Comparison of ENCODE assay signal across 8 cellular contexts in the genomic region with DNA sequence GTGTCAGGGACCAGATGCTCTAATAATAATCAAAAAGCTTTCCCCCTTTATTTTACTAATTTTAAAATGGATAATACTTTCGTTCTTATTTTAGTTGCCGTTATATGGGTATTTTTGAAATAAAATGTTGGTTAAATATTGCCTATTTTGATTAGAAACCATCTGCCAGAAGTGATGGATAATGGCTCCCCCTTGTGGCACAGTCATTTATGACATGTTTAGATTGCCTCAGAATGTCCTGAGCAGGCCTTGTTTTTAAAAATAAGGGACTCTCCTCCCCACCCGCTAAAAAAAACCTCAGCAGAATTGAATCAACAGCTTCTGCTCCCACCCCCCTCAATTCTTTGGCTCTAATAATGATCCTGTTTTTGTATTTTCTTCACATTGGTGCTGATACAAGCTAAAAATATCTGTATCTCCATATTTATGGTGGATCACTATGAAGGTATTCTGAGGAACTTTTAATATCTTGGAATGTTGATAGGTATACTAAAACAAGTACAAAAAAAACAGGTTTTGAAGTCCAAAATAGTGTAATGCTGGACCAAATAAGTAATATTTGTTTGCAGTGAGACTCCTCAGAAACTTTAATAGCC. TPM values are rescaled to one million over a fixed set of nuclear protein-coding genes. Genes with fewer than 3 reads are reported as not detected.
DNase-seq lines count a peak whose midpoint lies in the region; ATAC-seq and TF ChIP-seq lines count a peak whose summit lies in the region.

No MANE protein-coding gene starts in this region.

- H3K9me3 ChIP-seq in CD4-positive, CD25-positive, alpha-beta regulatory T cell (ENCODE audit: control insufficient read depth in 2 of 2, low read length in 2 of 2) = no peaks in the 10 kb centered on the region
- H3K9me3 ChIP-seq in liver (ENCODE audit: control insufficient read depth in 4 of 4, low read length in 3 of 4) = no peaks in the 10 kb centered on the region

- no peaks in the 10 kb centered on the region for H3K27me3 ChIP-seq in CD4-positive, CD25-positive, alpha-beta regulatory T cell (ENCODE audit: control insufficient read depth, insufficient read depth, low read length)
- no peaks in the 10 kb centered on the region for H3K27me3 ChIP-seq in H7 (ENCODE audit: control insufficient read depth, insufficient read depth, low read length)
- no peaks in the 10 kb centered on the region for H3K27me3 ChIP-seq in liver (ENCODE audit: control insufficient read depth in 4 of 4, insufficient read depth in 4 of 4, low read length in 3 of 4)

- peaks cover 38 to 65% (median 51%) of the 10 kb centered on the region in 4 donors for H3K4me1 Mint-ChIP-seq in CD4-positive, CD25-positive, alpha-beta regulatory T cell

- peak; percentile 55 for TF ChIP-seq CTCF in coronary artery (IDR thresholded peaks at IDR 0.05)
- TF ChIP-seq CTCF in liver (IDR thresholded peaks at IDR 0.05; ENCODE audit: low read depth, low read length, missing input control) = peak; percentile 81

- H3K36me3 ChIP-seq in CD4-positive, CD25-positive, alpha-beta regulatory T cell (ENCODE audit: control insufficient read depth, insufficient read depth, low read length) = peaks cover 8% of the 10 kb centered on the region
- H3K36me3 ChIP-seq in H7 (replicated peaks; ENCODE audit: control insufficient read depth, insufficient read depth, low read length) (no peaks in the 10 kb centered on the region), liver (ENCODE audit: control insufficient read depth in 4 of 4, insufficient read depth in 3 of 4, low read depth in 1 of 4, low read length in 3 of 4) (peaks cover 0 to 1% (median 0%) of the 10 kb centered on the region in 4 donors)

- whole genome bisulfite sequencing in liver = 2% methylated on average over 3 of the region's 3 CpGs

- H3K4me3 ChIP-seq in CD4-positive, CD25-positive, alpha-beta regulatory T cell (ENCODE audit: low read depth, low read length) = no peak overlapping the region
- H3K4me3 ChIP-seq in H7 (ENCODE audit: insufficient read depth, low read depth, low read length) (no peak overlapping the region), coronary artery (no peak overlapping the region), liver (ENCODE audit: low read depth in 1 of 3, low read length in 3 of 3) (no peak overlapping the region)

- peak; percentile 60 to 65 for ATAC-seq in CD4-positive, CD25-positive, alpha-beta regulatory T cell (ENCODE audit: low read depth in 2 of 2)
- ATAC-seq in HG03521 (IDR thresholded peaks at IDR 0.05; ENCODE audit: unreplicated experiment) = no peak

- no peaks in the 10 kb centered on the region for H3K36me3 Mint-ChIP-seq in CD4-positive, CD25-positive, alpha-beta regulatory T cell

- H3K27ac Mint-ChIP-seq in CD4-positive, CD25-positive, alpha-beta regulatory T cell = peak overlapping the region; percentile 21 to 59 (median 34)

- peak; percentile 59 to 84 (median 75) for DNase-seq in CD4-positive, CD25-positive, alpha-beta regulatory T cell
- peak; percentile 39 for DNase-seq in H7
- peak; percentile 45 for DNase-seq in NCI-H345 (lab: John Stamatoyannopoulos, UW)
- peak; percentile 64 to 84 for DNase-seq in activated CD4-positive, alpha-beta T cell treated with anti-CD3 and anti-CD28 coated beads for 4 hours
- no peak for DNase-seq in coronary artery (ENCODE audit: low spot score)
- DNase-seq in stimulated activated CD4-positive, alpha-beta T cell treated with anti-CD3 and anti-CD28 coated beads, TNF-alpha, amount 100 ng/mL, for 48 hours (ENCODE audit: low read depth in 3 of 3) = peak; percentile 16 to 66 (median 60)

- TF ChIP-seq RAD21 in liver (IDR thresholded peaks at IDR 0.05) = peak; percentile 93 to 94

- H3K9ac ChIP-seq in liver (ENCODE audit: low read depth in 1 of 2, low read length in 2 of 2) = peak overlapping the region in 1 of 2 donors; percentile 85

- H3K9me3 Mint-ChIP-seq in CD4-positive, CD25-positive, alpha-beta regulatory T cell = no peaks in the 10 kb centered on the region

- H3K4me3 Mint-ChIP-seq in CD4-positive, CD25-positive, alpha-beta regulatory T cell = no peak overlapping the region

- peaks cover 11% of the 10 kb centered on the region for H3K4me1 ChIP-seq in CD4-positive, CD25-positive, alpha-beta regulatory T cell (ENCODE audit: control insufficient read depth, insufficient read depth, low read length, poor library complexity, severe bottlenecking)
- peaks cover 1 to 26% (median 16%) of the 10 kb centered on the region in 4 donors for H3K4me1 ChIP-seq in liver (ENCODE audit: control insufficient read depth in 4 of 4, insufficient read depth in 4 of 4, low read length in 3 of 4)

- H3K27ac ChIP-seq in CD4-positive, CD25-positive, alpha-beta regulatory T cell (ENCODE audit: insufficient read depth, low read length, poor library complexity, severe bottlenecking) = peak overlapping the region; percentile 55
- H3K27ac ChIP-seq in coronary artery = no peak overlapping the region
- H3K27ac ChIP-seq in liver (ENCODE audit: low read depth in 1 of 2, low read length in 2 of 2) = peak overlapping the region in 1 of 2 donors; percentile 68

- H3K27me3 Mint-ChIP-seq in CD4-positive, CD25-positive, alpha-beta regulatory T cell = no peaks in the 10 kb centered on the region

TF ChIP-seq in liver, 16 proteins besides CTCF, POLR2A, EP300 and RAD21:
- TF ChIP-seq HNF4A (conservative IDR thresholded peaks at IDR 0.05) = peak in 1 of 2 donors; percentile 5
- no peak for TF ChIP-seq HNF4G (IDR thresholded peaks at IDR 0.05)
TF ChIP-seq in liver: peak in this region for 1.

RNA-seq across cellular contexts. Expression of a gene that starts 38.8 kb away (rescaled TPM):
- total RNA-seq in CD4-positive, CD25-positive, alpha-beta regulatory T cell = 5.2 TPM
- polyA plus RNA-seq in CD4-positive, CD25-positive, alpha-beta regulatory T cell = 10 to 100 TPM; 32.3 to 76.0 (median 55.9) TPM
- 28.5 and 32.3 TPM in 2 replicates for total RNA-seq in H7 (2014; rRNA removed; shearing (Covaris generic))
- 1 to 10 TPM; 4.9 to 9.9 TPM for total RNA-seq in liver
- 10 to 100 TPM in 1 of 2 donors, 1 to 10 TPM in 1; 9.7 to 16.7 TPM for polyA plus RNA-seq in liver

RNA-seq across cellular contexts. Expression of a gene that starts 39.2 kb away (rescaled TPM):
- 77.9 TPM for total RNA-seq in CD4-positive, CD25-positive, alpha-beta regulatory T cell
- 10 to 100 TPM; 25.0 to 32.3 (median 28.7) TPM for polyA plus RNA-seq in CD4-positive, CD25-positive, alpha-beta regulatory T cell
- 17.3 and 32.5 TPM in 2 replicates for total RNA-seq in H7 (2014; rRNA removed; shearing (Covaris generic))
- 1 to 10 TPM; 6.2 to 7.3 TPM for total RNA-seq in liver
- 1 to 10 TPM; 2.2 to 3.1 TPM for polyA plus RNA-seq in liver
